Comparison of ENCODE assay signal across 25 cellular contexts in the genomic region with DNA sequence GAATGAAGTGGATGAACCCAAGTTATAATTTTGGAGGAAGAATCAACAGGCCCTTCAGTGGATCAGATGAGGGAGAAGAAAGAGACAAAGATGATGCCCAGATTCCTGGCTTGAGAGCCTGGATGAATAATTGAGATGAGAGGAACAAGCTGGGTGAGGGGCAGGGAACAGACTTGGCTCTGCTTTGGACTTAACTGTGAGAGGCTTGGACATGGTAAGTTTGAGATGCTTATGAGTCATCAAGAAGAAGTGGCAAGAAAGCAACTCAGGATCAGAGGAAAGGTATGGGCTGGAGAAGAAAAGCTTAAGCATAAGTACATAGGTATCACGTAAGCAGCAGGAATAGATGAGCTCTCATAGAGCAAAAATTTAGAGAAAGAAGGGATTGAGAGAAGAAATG. TPM values are rescaled to one million over a fixed set of nuclear protein-coding genes. Genes with fewer than 3 reads are reported as not detected.
DNase-seq lines count a peak whose midpoint lies in the region; ATAC-seq and TF ChIP-seq lines count a peak whose summit lies in the region.
"Had no signal": no experiment of that assay in that cellular context is flagged by ENCODE, and none has a peak within 500 bp of the region (broad histone marks: within the 10 kb centered on the region; RNA-seq: fewer than 3 reads in every experiment).

No MANE protein-coding gene starts in this region.

- CTCF ChIA-PET in SK-N-SH (lab: Yijun Ruan, JAX), result no interaction called here
- CTCF ChIA-PET in HEK293T (lab: Yijun Ruan, JAX), result no interaction called here

- ATAC-seq in SK-N-SH treated with all-trans-retinoic acid at 6 μM for 48 hours (no peak; the same call in 2 of the 3 replicates), RWPE2 (ENCODE audit: low read depth) (peak; percentile 35; the same call in 2 of the 3 replicates)
- ATAC-seq: activated CD8-positive, alpha-beta T cell treated with anti-CD3 and anti-CD28 coated beads for 36 hours; body of pancreas; HepG2; natural killer cell; stimulated activated memory B cell treated with anti-CD40 and anti-IgM and Interleukin-4, amounts not matched to agents 10 μg/mL and 1 μg/mL and 100 μg/mL, for 72 hours had no signal

- no peaks in the 10 kb centered on the region for H4K20me1 ChIP-seq in SK-N-SH (ENCODE audit: insufficient read depth)

- TF ChIP-seq EP300 in SK-N-SH (IDR thresholded peaks at IDR 0.05; ENCODE audit: borderline replicate concordance in 1 of 2, low read depth in 1 of 2, low read length in 1 of 2), result no peak

- H3F3A ChIP-seq in SK-N-SH (replicated peaks; ENCODE audit: insufficient read depth), result no peaks in the 10 kb centered on the region

- DNase-seq in SK-N-SH (no peak), RWPE2 (ENCODE audit: low spot score) (no peak), fibroblast of mammary gland (ENCODE audit: low read depth) (peak; percentile 45), HEK293T (ENCODE audit: extremely low spot score) (no peak), NCI-H82 (lab: John Stamatoyannopoulos, UW) (no peak), SW480 (ENCODE audit: low spot score) (no peak), NCI-H1092 treated with DMSO at 0.1 percent for 48 hours (lab: John Stamatoyannopoulos, UW) (no peak)
- DNase-seq: activated CD8-positive, alpha-beta T cell treated with anti-CD3 and anti-CD28 coated beads for 36 hours; body of pancreas; CD8-positive, alpha-beta memory T cell; GF-D8; natural killer cell; NCI-H1105 treated with DMSO at 0.1 percent for 48 hours; NCI-H2029 treated with DMSO at 0.1 percent for 48 hours; NCI-H774; Right ventricle myocardium superior; stimulated activated CD4-positive, alpha-beta T cell treated with anti-CD3 and anti-CD28 coated beads, Interleukin-4, amount 100 ng/mL, for 1 hour had no signal

- H3K9me2 ChIP-seq in SK-N-SH, result no peaks in the 10 kb centered on the region

- no peak overlapping the region for H3K9ac ChIP-seq in SK-N-SH

- no peaks in the 10 kb centered on the region for H3K27me3 ChIP-seq in SK-N-SH (ENCODE audit: insufficient read depth)
- H3K27me3 ChIP-seq in RWPE2 (ENCODE audit: insufficient read depth, poor library complexity, severe bottlenecking), result no peaks in the 10 kb centered on the region
- H3K27me3 ChIP-seq: body of pancreas, right atrium auricular region had no signal

- H3K4me2 ChIP-seq in SK-N-SH, result no peak overlapping the region

- H3K79me2 ChIP-seq in SK-N-SH (ENCODE audit: insufficient read depth), result no peaks in the 10 kb centered on the region

- peaks cover 38 to 47% of the 10 kb centered on the region in 2 experiments for H3K36me3 ChIP-seq in SK-N-SH (replicated peaks in 1 of 2; ENCODE audit: control insufficient read depth in 1 of 2, insufficient read depth in 2 of 2, low read length in 1 of 2)
- no peaks in the 10 kb centered on the region; the same call in 1 of the 2 replicates for H3K36me3 ChIP-seq in RWPE2 (ENCODE audit: low read depth)
- H3K36me3 ChIP-seq: right atrium auricular region, thoracic aorta had no signal

- WGBS in SK-N-SH (ENCODE audit: low lambda C conversion rate), result 97% methylated on average over 1 of the region's 1 CpG

- no peak overlapping the region for H2AFZ ChIP-seq in SK-N-SH (ENCODE audit: low read depth)

- no peak for TF ChIP-seq RAD21 in SK-N-SH (IDR thresholded peaks at IDR 0.05; ENCODE audit: low read length)

- no peak overlapping the region for H3K27ac ChIP-seq in SK-N-SH (ENCODE audit: low read depth in 2 of 2, low read length in 1 of 2)
- H3K27ac ChIP-seq in RWPE2 (ENCODE audit: poor library complexity, severe bottlenecking), result no peak overlapping the region
- H3K27ac ChIP-seq: 22Rv1, body of pancreas, HL-60, right atrium auricular region, thoracic aorta had no signal

- no peak for TF ChIP-seq CTCF in SK-N-SH (IDR thresholded peaks at IDR 0.05)
- no peak for TF ChIP-seq CTCF in RWPE2 (IDR thresholded peaks at IDR 0.05; ENCODE audit: poor library complexity, severe bottlenecking)
- TF ChIP-seq CTCF in fibroblast of mammary gland (conservative IDR thresholded peaks at IDR 0.05; ENCODE audit: control insufficient read depth, insufficient read depth, low read depth, low read length), result no peak

- H3K4me3 ChIP-seq in SK-N-SH (ENCODE audit: low read depth in 2 of 2, low read length in 1 of 2) (no peak overlapping the region), RWPE2 (ENCODE audit: severe bottlenecking) (no peak overlapping the region), fibroblast of mammary gland (ENCODE audit: control insufficient read depth, low read depth, low read length) (no peak overlapping the region)
- H3K4me3 ChIP-seq: body of pancreas, right atrium auricular region, thoracic aorta had no signal

- H3K4me1 ChIP-seq in SK-N-SH (ENCODE audit: control insufficient read depth in 1 of 2, insufficient read depth in 2 of 2, low read depth in 1 of 2, low read length in 1 of 2) (peaks cover 0 to 5% of the 10 kb centered on the region in 2 experiments; a peak in 2 of 4 replicates), RWPE2 (ENCODE audit: insufficient read depth, poor library complexity, severe bottlenecking) (peaks cover 7% of the 10 kb centered on the region)
- H3K4me1 ChIP-seq: body of pancreas, right atrium auricular region had no signal

- POLR2A ChIA-PET in SK-N-SH (lab: Yijun Ruan, JAX), result no interaction called here
- POLR2A ChIA-PET in HEK293T (lab: Yijun Ruan, JAX), result no interaction called here

- no peaks in the 10 kb centered on the region for H3K9me3 ChIP-seq in SK-N-SH
- H3K9me3 ChIP-seq in RWPE2 (ENCODE audit: severe bottlenecking), result no peaks in the 10 kb centered on the region
- H3K9me3 ChIP-seq: body of pancreas, right atrium auricular region, thoracic aorta had no signal

TF ChIP-seq in SK-N-SH, 30 proteins besides CTCF, POLR2A, EP300 and RAD21 (continues in another document):
- no peak for TF ChIP-seq EZH2phosphoT487 (IDR thresholded peaks at IDR 0.05; ENCODE audit: borderline replicate concordance, low read depth)
- TF ChIP-seq, protein P1, sequence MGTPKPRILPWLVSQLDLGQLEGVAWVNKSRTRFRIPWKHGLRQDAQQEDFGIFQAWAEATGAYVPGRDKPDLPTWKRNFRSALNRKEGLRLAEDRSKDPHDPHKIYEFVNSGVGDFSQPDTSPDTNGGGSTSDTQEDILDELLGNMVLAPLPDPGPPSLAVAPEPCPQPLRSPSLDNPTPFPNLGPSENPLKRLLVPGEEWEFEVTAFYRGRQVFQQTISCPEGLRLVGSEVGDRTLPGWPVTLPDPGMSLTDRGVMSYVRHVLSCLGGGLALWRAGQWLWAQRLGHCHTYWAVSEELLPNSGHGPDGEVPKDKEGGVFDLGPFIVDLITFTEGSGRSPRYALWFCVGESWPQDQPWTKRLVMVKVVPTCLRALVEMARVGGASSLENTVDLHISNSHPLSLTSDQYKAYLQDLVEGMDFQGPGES (IDR thresholded peaks at IDR 0.05; ENCODE audit: low read depth, low read length), result no peak
- TF ChIP-seq POLR2AphosphoS5 (IDR thresholded peaks at IDR 0.05; ENCODE audit: low read depth, low read length), result no peak
- no peak for TF ChIP-seq FOXM1 (IDR thresholded peaks at IDR 0.05; ENCODE audit: low read depth)
- peak; percentile 51; the same call in 1 of the 2 replicates for TF ChIP-seq FOSL2 (IDR thresholded peaks at IDR 0.05; ENCODE audit: borderline replicate concordance, low read depth)

TF ChIP-seq in SK-N-SH treated with all-trans-retinoic acid at 6 μM for 48 hours, 23 proteins besides CTCF, POLR2A, EP300 and RAD21:
- TF ChIP-seq ZFP30 (CRISPR knock-in tag; IDR thresholded peaks at IDR 0.05) (no peak), ARNTL (CRISPR knock-in tag; IDR thresholded peaks at IDR 0.05; ENCODE audit: borderline replicate concordance, low read depth) (no peak), ISL1 (CRISPR knock-in tag; IDR thresholded peaks at IDR 0.05) (no peak), ZFP3 (CRISPR knock-in tag; IDR thresholded peaks at IDR 0.05) (no peak), ZNF8 (CRISPR knock-in tag; IDR thresholded peaks at IDR 0.05) (no peak), ZC3H10 (CRISPR knock-in tag; IDR thresholded peaks at IDR 0.05) (no peak), RARB (CRISPR knock-in tag; IDR thresholded peaks at IDR 0.05) (no peak), ESRRG (CRISPR knock-in tag; IDR thresholded peaks at IDR 0.05) (no peak)
TF ChIP-seq in SK-N-SH treated with all-trans-retinoic acid at 6 μM for 48 hours: peak in this region for 0.

TF ChIP-seq in HEK293T, 16 proteins besides CTCF, POLR2A, EP300 and RAD21:
- TF ChIP-seq ELF4 (IDR thresholded peaks at IDR 0.05) (no peak), FOXA1 (IDR thresholded peaks at IDR 0.05) (no peak), SUZ12 (IDR thresholded peaks at IDR 0.05) (no peak), NFRKB (IDR thresholded peaks at IDR 0.05) (no peak), HDGF (IDR thresholded peaks at IDR 0.05; ENCODE audit: borderline replicate concordance) (no peak), ZNF384 (IDR thresholded peaks at IDR 0.05) (no peak), LEF1 (IDR thresholded peaks at IDR 0.05; ENCODE audit: borderline replicate concordance) (no peak), CTBP1 (IDR thresholded peaks at IDR 0.05; ENCODE audit: borderline replicate concordance) (no peak), FOXK2 (IDR thresholded peaks at IDR 0.05) (no peak), SP1 (IDR thresholded peaks at IDR 0.05) (no peak), FOXM1 (IDR thresholded peaks at IDR 0.05; ENCODE audit: borderline replicate concordance) (no peak), L3MBTL2 (conservative IDR thresholded peaks at IDR 0.05) (no peak)
TF ChIP-seq in HEK293T: peak in this region for 0.

RNA-seq across cellular contexts. Expression of a gene that starts 55.3 kb away (rescaled TPM):
- polyA plus RNA-seq in SK-N-SH (2012; rRNA removed), result 0.05 and 0.08 TPM in 2 replicates
- polyA plus RNA-seq in SK-N-SH (2012; cell fraction: cytosol; rRNA removed), result 0.03 and 0.05 TPM in 2 replicates
- polyA plus RNA-seq in SK-N-SH (2012; cell fraction: nucleus; rRNA removed), result 0.46 and 0.58 TPM in 2 replicates
- polyA plus RNA-seq: keratinocyte had no signal
